ENCODE assay signal across 16 cellular contexts in genomic region chr22:23137468-23137867, GRCh38. TPM values are rescaled to one million over a fixed set of nuclear protein-coding genes. Genes with fewer than 3 reads are reported as not detected.
DNase-seq lines count a peak whose midpoint lies in the region; ATAC-seq and TF ChIP-seq lines count a peak whose summit lies in the region.
"Had no signal": no experiment of that assay in that cellular context is flagged by ENCODE, and none has a peak within 500 bp of the region (broad histone marks: within the 10 kb centered on the region; RNA-seq: fewer than 3 reads in every experiment).

No MANE protein-coding gene starts in this region.

- H3K9me3 ChIP-seq in right cardiac atrium (ENCODE audit: control insufficient read depth, low read length) (no peaks in the 10 kb centered on the region), sigmoid colon (no peaks in the 10 kb centered on the region)
- H3K9me3 ChIP-seq: ascending aorta had no signal

- peak overlapping the region; percentile 94 for H3K27ac Mint-ChIP-seq in activated B cell treated with CpG ODN at 0.5 μM for 24 hours

- peak overlapping the region; percentile 61 for H3K18ac ChIP-seq in mesendoderm (ENCODE audit: low read length)

- H3K9me3 Mint-ChIP-seq in activated B cell treated with CpG ODN at 0.5 μM for 24 hours = no peaks in the 10 kb centered on the region

- no peaks in the 10 kb centered on the region for H3K36me3 ChIP-seq in mesendoderm (ENCODE audit: control insufficient read depth, insufficient read depth, low read length)
- H3K36me3 ChIP-seq in sigmoid colon = no peaks in the 10 kb centered on the region
- H3K36me3 ChIP-seq: ascending aorta had no signal

- H3K4me3 ChIP-seq in right cardiac atrium (ENCODE audit: low read length) (no peak overlapping the region), mesendoderm (ENCODE audit: low read length) (no peak overlapping the region), sigmoid colon (no peak overlapping the region)
- H3K4me3 ChIP-seq: ascending aorta, GM23248 had no signal

- H3K4me1 ChIP-seq in right cardiac atrium (ENCODE audit: control insufficient read depth, insufficient read depth, low read length) (no peaks in the 10 kb centered on the region), mesendoderm (ENCODE audit: control insufficient read depth, low read depth, low read length) (peaks cover 2% of the 10 kb centered on the region), sigmoid colon (peaks cover 0 to 12% (median 11%) of the 10 kb centered on the region in 4 donors)

- no peaks in the 10 kb centered on the region for H3K36me3 Mint-ChIP-seq in activated B cell treated with CpG ODN at 0.5 μM for 24 hours (ENCODE audit: low read depth)

- no peak overlapping the region for H3K9ac ChIP-seq in mesendoderm (ENCODE audit: low read length)
- H3K9ac ChIP-seq: GM23248 had no signal

- H2BK5ac ChIP-seq in mesendoderm (ENCODE audit: low read length) = no peak overlapping the region

- DNase-seq in left ventricle myocardium superior = peak; percentile 5
- no peak for DNase-seq in right cardiac atrium
- no peak for DNase-seq in activated B cell treated with CpG ODN at 0.5 μM for 24 hours
- no peak for DNase-seq in mesendoderm
- DNase-seq in amniotic stem cell (lab: John Stamatoyannopoulos, UW) = no peak
- no peak for DNase-seq in sigmoid colon
- no peak for DNase-seq in NCI-H146 (lab: John Stamatoyannopoulos, UW)
- no peak for DNase-seq in GOT3 (lab: John Stamatoyannopoulos, UW)
- DNase-seq: NCI-H187; NCI-H524; occipital lobe; stimulated activated CD4-positive, alpha-beta T cell treated with anti-CD3 and anti-CD28 coated beads, Interleukin-12 subunit alpha, Interleukin-12 subunit beta, amount 100 ng/mL, for 4 hours had no signal

- CTCF ChIA-PET in activated B cell treated with CpG ODN at 0.5 μM for 24 hours (lab: Charles Lee) = interaction anchor here (0.8 to 3.0 kb wide), 7 partner anchors 9 to 253 kb away, joined by 3 to 19 read pairs (median 4); no protein-coding TSS in a partner anchor

- POLR2A ChIA-PET in activated B cell treated with CpG ODN at 0.5 μM for 24 hours (lab: Charles Lee) = interaction anchor here (0.6 to 1.5 kb wide), 5 partner anchors 15 to 277 kb away, joined by 3 to 6 read pairs (median 3); no protein-coding TSS in a partner anchor

- no peak overlapping the region for H3K23ac ChIP-seq in mesendoderm (ENCODE audit: low read length)

- 69% methylated on average over 3 of the region's 3 CpGs for WGBS in right cardiac atrium
- WGBS in mesendoderm (ENCODE audit: extremely low coverage, insufficient coverage, low lambda C conversion rate) = no CpG with 5 or more reads among the region's 3 CpGs
- 51 to 67% methylated on average over 3 of the region's 3 CpGs for WGBS in sigmoid colon, 2 donors

- H3K27me3 Mint-ChIP-seq in activated B cell treated with CpG ODN at 0.5 μM for 24 hours = no peaks in the 10 kb centered on the region

- TF ChIP-seq CTCF in activated B cell treated with CpG ODN at 0.5 μM for 24 hours (IDR thresholded peaks at IDR 0.05) (no peak), sigmoid colon (IDR thresholded peaks at IDR 0.05) (no peak)

- peak overlapping the region; percentile 68 for H3K4me3 Mint-ChIP-seq in activated B cell treated with CpG ODN at 0.5 μM for 24 hours

- no peak overlapping the region for H2BK120ac ChIP-seq in mesendoderm (ENCODE audit: low read depth, low read length)

- H2AK5ac ChIP-seq in mesendoderm (ENCODE audit: low read length) = no peak overlapping the region

- H3K79me1 ChIP-seq in mesendoderm (ENCODE audit: low read length) = no peaks in the 10 kb centered on the region

- no peak overlapping the region for H3K4ac ChIP-seq in mesendoderm (ENCODE audit: low read depth, low read length)

- no peak for TF ChIP-seq POLR2A in sigmoid colon (IDR thresholded peaks at IDR 0.05)

- H3K79me2 ChIP-seq in mesendoderm (ENCODE audit: control insufficient read depth, insufficient read depth, low read length) = no peaks in the 10 kb centered on the region

- H3K27ac ChIP-seq in right cardiac atrium (ENCODE audit: low read length) = no peak overlapping the region
- no peak overlapping the region for H3K27ac ChIP-seq in mesendoderm (ENCODE audit: low read depth, low read length)
- no peak overlapping the region for H3K27ac ChIP-seq in sigmoid colon
- H3K27ac ChIP-seq: ascending aorta, GM23248 had no signal

- no peak for TF ChIP-seq EP300 in sigmoid colon (IDR thresholded peaks at IDR 0.05)

- H2BK15ac ChIP-seq in mesendoderm (replicated peaks; ENCODE audit: low read depth) = no peak overlapping the region

- H3K56ac ChIP-seq in mesendoderm (ENCODE audit: low read length) = peak overlapping the region; percentile 56

- no peak for ATAC-seq in left ventricle myocardium superior
- no peak for ATAC-seq in right cardiac atrium
- no peak for ATAC-seq in activated B cell treated with CpG ODN at 0.5 μM for 24 hours (ENCODE audit: low read depth)

- peaks cover 57% of the 10 kb centered on the region for H3K4me1 Mint-ChIP-seq in activated B cell treated with CpG ODN at 0.5 μM for 24 hours

- no peak overlapping the region for H3K4me2 ChIP-seq in mesendoderm (ENCODE audit: low read length)

- intact Hi-C loops in left ventricle myocardium superior (cut with micrococcal nuclease) = no loop called here
- intact Hi-C loops in right cardiac atrium (cut with DNase I) = no loop called here
- intact Hi-C loops in activated B cell treated with CpG ODN at 0.5 μM for 24 hours (cut with micrococcal nuclease) = no loop called here
- intact Hi-C loops in sigmoid colon (cut with DNase I) = no loop called here

- H4K5ac ChIP-seq in mesendoderm (ENCODE audit: low read length) = no peak overlapping the region

- H3K27me3 ChIP-seq in right cardiac atrium (ENCODE audit: control insufficient read depth, insufficient read depth) (no peaks in the 10 kb centered on the region), mesendoderm (ENCODE audit: insufficient read depth, low read length, poor library complexity) (no peaks in the 10 kb centered on the region), sigmoid colon (no peaks in the 10 kb centered on the region)
- H3K27me3 ChIP-seq: ascending aorta had no signal

- H4K8ac ChIP-seq in mesendoderm (ENCODE audit: low read depth, low read length) = no peak overlapping the region

RNA-seq across cellular contexts. Expression of gene RSPH14, which starts 4.3 kb away (rescaled TPM):
- not detected for total RNA-seq in left ventricle myocardium superior
- total RNA-seq in right cardiac atrium = not detected
- polyA plus RNA-seq in right cardiac atrium = 0.75 TPM
- not detected in 2 replicates for total RNA-seq in activated B cell treated with CpG ODN at 0.5 μM for 24 hours
- polyA plus RNA-seq in mesendoderm (2013, experiment 1 of 2) = 0.20 TPM
- polyA plus RNA-seq in mesendoderm (2013, experiment 2 of 2) = 0.20 TPM
- under 1 TPM in 2 of 4 donors, not detected in 2; 0.33 to 0.81 TPM for total RNA-seq in sigmoid colon
- polyA plus RNA-seq in sigmoid colon = under 1 TPM in 1 of 3 donors, not detected in 2; 0.06 TPM
- total RNA-seq: ascending aorta, GM23248, lung microvascular endothelial cell had no signal
- polyA plus RNA-seq: fibroblast of lung, GM23248 had no signal

RNA-seq across cellular contexts. Expression of gene RAB36, which starts 7.8 kb away (rescaled TPM):
- total RNA-seq in left ventricle myocardium superior = 0.74 TPM
- 1 to 10 TPM; 1.1 to 2.7 (median 1.6) TPM for total RNA-seq in right cardiac atrium
- polyA plus RNA-seq in right cardiac atrium = 0.59 TPM
- total RNA-seq in activated B cell treated with CpG ODN at 0.5 μM for 24 hours = 1.7 and 2.1 TPM in 2 replicates
- polyA plus RNA-seq in mesendoderm (2013, experiment 1 of 2) = 0.67 TPM
- polyA plus RNA-seq in mesendoderm (2013, experiment 2 of 2) = 0.64 TPM
- 1 to 10 TPM; 2.1 to 5.3 (median 3.5) TPM for total RNA-seq in sigmoid colon
- polyA plus RNA-seq in sigmoid colon = 1 to 10 TPM in 1 of 3 donors, under 1 TPM in 2; 0.23 to 1.5 (median 0.60) TPM

RNA-seq across cellular contexts. Expression of gene BCR, which starts 42.8 kb away (rescaled TPM):
- 25.0 TPM for total RNA-seq in left ventricle myocardium superior
- total RNA-seq in right cardiac atrium = 10 to 100 TPM; 35.4 to 48.0 (median 36.6) TPM
- polyA plus RNA-seq in right cardiac atrium = 18.3 TPM
- 20.9 and 23.8 TPM in 2 replicates for total RNA-seq in activated B cell treated with CpG ODN at 0.5 μM for 24 hours
- 26.5 TPM for polyA plus RNA-seq in mesendoderm (2013, experiment 1 of 2)
- polyA plus RNA-seq in mesendoderm (2013, experiment 2 of 2) = 26.2 TPM
- 10 to 100 TPM; 13.2 to 39.9 (median 21.5) TPM for total RNA-seq in sigmoid colon
- polyA plus RNA-seq in sigmoid colon = 10 to 100 TPM; 10.8 to 25.9 (median 10.9) TPM
